In the genomic region with DNA sequence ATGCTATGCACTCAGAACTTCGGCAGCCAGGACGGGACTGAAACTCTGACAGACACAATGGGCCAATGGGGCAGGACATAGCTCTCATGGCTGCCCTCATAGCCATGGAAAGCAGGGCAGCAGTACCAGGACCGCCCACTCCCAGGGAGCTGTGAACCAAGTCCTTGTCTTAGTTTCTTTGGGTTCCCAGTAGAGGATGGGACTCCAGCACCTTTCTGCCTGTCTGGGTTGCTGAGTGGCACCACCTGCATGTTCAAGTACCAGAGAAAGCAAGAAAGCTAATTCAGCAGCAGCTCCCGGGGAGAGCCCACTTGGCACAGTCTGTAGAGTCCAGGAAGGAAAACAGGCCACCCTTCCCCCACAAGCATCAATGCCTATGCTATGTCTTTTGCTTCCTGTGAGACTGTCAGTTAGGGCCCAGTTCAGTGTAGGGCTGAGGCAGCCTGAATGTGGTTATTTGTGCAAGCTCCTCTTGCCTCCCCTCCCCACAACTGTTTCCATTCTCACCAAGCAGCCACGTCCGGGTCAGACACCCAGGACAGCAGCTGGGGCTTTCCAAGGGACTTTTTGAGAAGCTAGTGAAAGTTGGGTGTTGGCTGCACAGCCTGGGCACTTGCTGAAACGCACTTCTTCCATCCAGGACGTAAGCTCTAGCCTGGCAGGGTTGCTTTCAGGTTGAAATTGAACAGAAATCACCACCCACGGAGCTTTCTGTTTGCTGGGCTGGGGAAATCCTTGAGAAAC, we compare ENCODE assay signal across 8 cellular contexts. TPM values are rescaled to one million over a fixed set of nuclear protein-coding genes. Genes with fewer than 3 reads are reported as not detected.
A peak's percentile ranks its signal among the peaks of the same experiment; 100 is the strongest.
DNase-seq lines count a peak whose midpoint lies in the region; ATAC-seq lines count a peak whose summit lies in the region.

No MANE protein-coding gene starts in this region.

- 85% methylated on average over 9 of the region's 9 CpGs for WGBS in mesenchymal stem cell

- H2BK15ac ChIP-seq in mesenchymal stem cell (ENCODE audit: low read depth, poor library complexity, severe bottlenecking): no peak overlapping the region

- DNase-seq in SKM-1 treated with dmso at 0.1 percent for 144 hours (lab: John Stamatoyannopoulos, UW; ENCODE audit: unreplicated experiment) (peak; percentile 85), NCI-H2081 treated with DMSO at 0.1 percent for 48 hours (lab: John Stamatoyannopoulos, UW) (no peak), mesenchymal stem cell (no peak), ACHN (no peak)
- DNase-seq in activated naive CD8-positive, alpha-beta T cell treated with anti-CD3 and anti-CD28 coated beads, Interleukin-2, amount 10 ng/mL, durations not matched to agents 7 days and 5 days: peak; percentile 78

- peaks cover 68% of the 10 kb centered on the region for H3K36me3 Mint-ChIP-seq in activated naive CD8-positive, alpha-beta T cell treated with anti-CD3 and anti-CD28 coated beads, Interleukin-2, amount 10 ng/mL, durations not matched to agents 7 days and 5 days

- H3K27ac ChIP-seq in skin epidermis (peak overlapping the region in 19 of 21 experiments; percentile 1 to 99 (median 67)), mesenchymal stem cell (ENCODE audit: low read length, poor library complexity, severe bottlenecking) (no peak overlapping the region)

- no peaks in the 10 kb centered on the region for H3K9me3 ChIP-seq in mesenchymal stem cell (ENCODE audit: control insufficient read depth, low read length)

- H2BK12ac ChIP-seq in mesenchymal stem cell (ENCODE audit: low read length in 2 of 2): no peak overlapping the region

- no peak overlapping the region for H2AK5ac ChIP-seq in mesenchymal stem cell (ENCODE audit: low read length, severe bottlenecking)

- H3K4me1 ChIP-seq in mesenchymal stem cell (ENCODE audit: control insufficient read depth, insufficient read depth, low read depth, low read length): peaks cover 3% of the 10 kb centered on the region

- ATAC-seq in GM18870 (IDR thresholded peaks at IDR 0.05; ENCODE audit: unreplicated experiment): peak; percentile 79
- ATAC-seq in HG03045 (IDR thresholded peaks at IDR 0.05; ENCODE audit: unreplicated experiment): peak; percentile 85
- ATAC-seq in activated naive CD8-positive, alpha-beta T cell treated with anti-CD3 and anti-CD28 coated beads, Interleukin-2, amount 10 ng/mL, durations not matched to agents 7 days and 5 days (ENCODE audit: low read depth): peak; percentile 76

- no peak overlapping the region for H3K9ac ChIP-seq in mesenchymal stem cell (ENCODE audit: low read length)

- peaks cover 7% of the 10 kb centered on the region for H3K79me1 ChIP-seq in mesenchymal stem cell (replicated peaks; ENCODE audit: low read length, poor library complexity, severe bottlenecking)

- no peak overlapping the region for H3K14ac ChIP-seq in mesenchymal stem cell (ENCODE audit: low read length in 2 of 2)

- H3K4me3 Mint-ChIP-seq in activated naive CD8-positive, alpha-beta T cell treated with anti-CD3 and anti-CD28 coated beads, Interleukin-2, amount 10 ng/mL, durations not matched to agents 7 days and 5 days: peak overlapping the region; percentile 93

- H3K4me1 Mint-ChIP-seq in activated naive CD8-positive, alpha-beta T cell treated with anti-CD3 and anti-CD28 coated beads, Interleukin-2, amount 10 ng/mL, durations not matched to agents 7 days and 5 days: peaks cover 71% of the 10 kb centered on the region

- in situ Hi-C loops in ACHN (cut with HindIII; ENCODE audit: low pct_ligation_motif_present, low pct_unique_long_range_greater_than_20kb, low sequenced_read_pairs): no loop called here

- no peak overlapping the region for H2BK120ac ChIP-seq in mesenchymal stem cell (ENCODE audit: low read depth, low read length)

- no peak overlapping the region for H4K8ac ChIP-seq in mesenchymal stem cell (ENCODE audit: low read length)

- no peak overlapping the region for H3K18ac ChIP-seq in mesenchymal stem cell (ENCODE audit: low read depth in 1 of 2, low read length in 2 of 2)

- H3K36me3 ChIP-seq in mesenchymal stem cell (ENCODE audit: control insufficient read depth in 1 of 2, insufficient read depth in 2 of 2, low read depth in 1 of 2, low read length in 2 of 2): peaks cover 37 to 59% of the 10 kb centered on the region in 2 experiments

- no peak overlapping the region for H3K23ac ChIP-seq in mesenchymal stem cell (ENCODE audit: low read length in 2 of 2)

- no peak overlapping the region for H2BK5ac ChIP-seq in mesenchymal stem cell (ENCODE audit: low read depth, low read length, poor library complexity, severe bottlenecking)

- H3K4ac ChIP-seq in mesenchymal stem cell (ENCODE audit: low read depth in 1 of 2, low read length in 2 of 2): no peak overlapping the region

- H4K91ac ChIP-seq in mesenchymal stem cell (ENCODE audit: low read length): no peak overlapping the region

- H3K27ac Mint-ChIP-seq in activated naive CD8-positive, alpha-beta T cell treated with anti-CD3 and anti-CD28 coated beads, Interleukin-2, amount 10 ng/mL, durations not matched to agents 7 days and 5 days: peak overlapping the region; percentile 97

- POLR2A ChIA-PET in activated naive CD8-positive, alpha-beta T cell treated with anti-CD3 and anti-CD28 coated beads, Interleukin-2, amount 10 ng/mL, durations not matched to agents 7 days and 5 days (lab: Charles Lee): interaction anchor here (0.6 to 18.3 kb wide), 15 partner anchors 9 to 350 kb away, joined by 3 to 2283 read pairs (median 4); a partner anchor contains a TSS

- no peak overlapping the region for H3K4me2 ChIP-seq in mesenchymal stem cell (ENCODE audit: low read length, poor library complexity, severe bottlenecking)

- H2AFZ ChIP-seq in mesenchymal stem cell (ENCODE audit: low read depth, low read length): no peak overlapping the region

- no peaks in the 10 kb centered on the region for H3K27me3 Mint-ChIP-seq in activated naive CD8-positive, alpha-beta T cell treated with anti-CD3 and anti-CD28 coated beads, Interleukin-2, amount 10 ng/mL, durations not matched to agents 7 days and 5 days

- no peaks in the 10 kb centered on the region for H3K27me3 ChIP-seq in mesenchymal stem cell (ENCODE audit: control insufficient read depth in 1 of 2, insufficient read depth in 1 of 2, low read length in 2 of 2)

- peak overlapping the region in 6 of 7 experiments; percentile 4 to 17 (median 5) for H3K4me3 ChIP-seq in skin epidermis
- no peak overlapping the region for H3K4me3 ChIP-seq in mesenchymal stem cell (ENCODE audit: insufficient read depth in 1 of 2, low read depth in 1 of 2, low read length in 2 of 2)

- H3K9me3 Mint-ChIP-seq in activated naive CD8-positive, alpha-beta T cell treated with anti-CD3 and anti-CD28 coated beads, Interleukin-2, amount 10 ng/mL, durations not matched to agents 7 days and 5 days: no peaks in the 10 kb centered on the region

RNA-seq across cellular contexts. Expression of a gene that starts 7.8 kb away (rescaled TPM):
- 10 to 100 TPM; 66.4 to 70.2 TPM for total RNA-seq in activated naive CD8-positive, alpha-beta T cell treated with anti-CD3 and anti-CD28 coated beads, Interleukin-2, amount 10 ng/mL, durations not matched to agents 7 days and 5 days
- polyA plus RNA-seq in mesenchymal stem cell (2013, experiment 1 of 2): 68.0 TPM
- 70.8 TPM for polyA plus RNA-seq in mesenchymal stem cell (2013, experiment 2 of 2)

RNA-seq across cellular contexts. Expression of a gene that starts 15.6 kb away (rescaled TPM):
- 10 to 100 TPM; 70.6 to 77.7 TPM for total RNA-seq in activated naive CD8-positive, alpha-beta T cell treated with anti-CD3 and anti-CD28 coated beads, Interleukin-2, amount 10 ng/mL, durations not matched to agents 7 days and 5 days
- polyA plus RNA-seq in mesenchymal stem cell (2013, experiment 1 of 2): 0.23 TPM
- 0.27 TPM for polyA plus RNA-seq in mesenchymal stem cell (2013, experiment 2 of 2)

Comparison
In these comparisons a context has a peak if more than half of its experiments do, and no peak if none do; other contexts are left out.
1. DNase-seq: peak in SKM-1 treated with dmso at 0.1 percent for 144 hours (single experiment) and activated naive CD8-positive, alpha-beta T cell treated with anti-CD3 and anti-CD28 coated beads, Interleukin-2, amount 10 ng/mL, durations not matched to agents 7 days and 5 days (single experiment); none in NCI-H2081 treated with DMSO at 0.1 percent for 48 hours (single experiment), mesenchymal stem cell (single experiment) and ACHN (single experiment).
2. H3K4me3 ChIP-seq: peak in skin epidermis (6 of 7); none in mesenchymal stem cell (0 of 2).
3. Peak in every context shown above with its lines, with median percentiles within 50 percentile points of each other: ATAC-seq.